30 cellular contexts compared by ENCODE assay signal in genomic region chr7:49255061-49255460, GRCh38.
DNase-seq lines count a peak whose midpoint lies in the region; ATAC-seq, FAIRE-seq and TF ChIP-seq lines count a peak whose summit lies in the region.
"Had no signal": no experiment of that assay in that cellular context is flagged by ENCODE, and none has a peak within 500 bp of the region (broad histone marks: within the 10 kb centered on the region; RNA-seq: fewer than 3 reads in every experiment).

No MANE protein-coding gene starts in this region.

- TF ChIP-seq CTCF in Panc1 (IDR thresholded peaks at IDR 0.05) = no peak

- no peaks in the 10 kb centered on the region for H3K4me1 ChIP-seq in Panc1 (ENCODE audit: control insufficient read depth, insufficient read depth, low read length)
- no peaks in the 10 kb centered on the region for H3K4me1 ChIP-seq in small intestine (ENCODE audit: control insufficient read depth in 2 of 2, insufficient read depth in 1 of 2, low read depth in 1 of 2, low read length in 1 of 2)
- H3K4me1 ChIP-seq: Caco-2, lower lobe of right lung, tibial artery had no signal

- in situ Hi-C loops in Panc1 (cut with HindIII; ENCODE audit: low pct_unique_long_range_greater_than_20kb, low sequenced_read_pairs) = no loop called here

- CTCF ChIA-PET in Panc1 (lab: Charles Lee) = no interaction called here

- ATAC-seq in Panc1 (no peak), HG03378 (IDR thresholded peaks at IDR 0.05; ENCODE audit: unreplicated experiment) (no peak)
- ATAC-seq: activated CD4-positive, CD25-positive, alpha-beta regulatory T cell treated with anti-CD3 and anti-CD28 coated beads, Interleukin-2, amount 50 U/mL, for 24 hours; HCT116; mucosa of descending colon; natural killer cell; T-helper 17 cell had no signal

- no peak overlapping the region for H3K4me3 ChIP-seq in Panc1 (ENCODE audit: low read depth in 2 of 2, low read length in 2 of 2)
- H3K4me3 ChIP-seq in small intestine (ENCODE audit: low read depth in 1 of 2, low read length in 2 of 2) = no peak overlapping the region
- H3K4me3 ChIP-seq: lower lobe of right lung, mucosa of descending colon, SK-N-MC, tibial artery had no signal

- H3K36me3 ChIP-seq in Panc1 (ENCODE audit: control insufficient read depth, insufficient read depth, low read length) (no peaks in the 10 kb centered on the region), small intestine (ENCODE audit: control insufficient read depth in 2 of 2, insufficient read depth in 2 of 2, low read length in 2 of 2) (no peaks in the 10 kb centered on the region)
- H3K36me3 ChIP-seq: brain microvascular endothelial cell, lower lobe of right lung, tibial artery had no signal

- H3K27ac ChIP-seq in Panc1 (ENCODE audit: low read length) (no peak overlapping the region), epithelial cell of prostate (no peak overlapping the region), small intestine (ENCODE audit: low read depth in 1 of 2, low read length in 1 of 2) (no peak overlapping the region)
- H3K27ac ChIP-seq: brain microvascular endothelial cell, lower lobe of right lung, SK-N-MC, tibial artery had no signal

- POLR2A ChIA-PET in Panc1 (lab: Charles Lee) = interaction anchor here (0.6 kb wide), 1 partner anchor 199 kb away, joined by 4 read pairs; no protein-coding TSS in a partner anchor

- H3K9me3 ChIP-seq in Panc1 (ENCODE audit: control insufficient read depth, insufficient read depth, low read depth, low read length) (no peaks in the 10 kb centered on the region), small intestine (ENCODE audit: control insufficient read depth, low read depth) (no peaks in the 10 kb centered on the region)
- H3K9me3 ChIP-seq: Caco-2, lower lobe of right lung, mucosa of descending colon, tibial artery had no signal

- FAIRE-seq in small intestine (lab: Jason Lieb, UNC) = no peak

- intact Hi-C loops in Panc1 (cut with micrococcal nuclease; ENCODE audit: unreplicated experiment) = no loop called here

- BruUV-seq in Panc1 (replicated peaks; lab: Mats Ljungman, UMichigan) = no TSS peak

- 52 to 60% (median 54%) methylated on average over 3 of the region's 3 CpGs for WGBS in small intestine, 3 donors

- no peaks in the 10 kb centered on the region for H3K27me3 ChIP-seq in Panc1 (ENCODE audit: control insufficient read depth, insufficient read depth, low read length)
- H3K27me3 ChIP-seq in small intestine (ENCODE audit: control insufficient read depth in 2 of 2, insufficient read depth in 2 of 2, low read length in 2 of 2) = no peaks in the 10 kb centered on the region
- H3K27me3 ChIP-seq: brain microvascular endothelial cell, tibial artery had no signal

- DNase-seq in GM03348 (ENCODE audit: low spot score) = peak; percentile 17
- DNase-seq in Panc1 (ENCODE audit: low read depth, low spot score) = peak; percentile 15
- peak; percentile 33 for DNase-seq in epithelial cell of prostate (ENCODE audit: low read depth, low spot score)
- DNase-seq in kidney tubule cell (ENCODE audit: low spot score) = peak; percentile 84
- no peak for DNase-seq in SW 1271 (lab: John Stamatoyannopoulos, UW)
- DNase-seq in small intestine = no peak
- DNase-seq: activated CD4-positive, alpha-beta memory T cell treated with anti-CD3 and anti-CD28 coated beads for 36 hours; activated naive CD4-positive, alpha-beta T cell treated with anti-CD3 and anti-CD28 coated beads, Interleukin-2, amount 50 U/mL, for 16 hours; brain microvascular endothelial cell; Caco-2; DMS79; effector CD4-positive, alpha-beta T cell; foreskin melanocyte; lower lobe of right lung; mucosa of descending colon; MV-4-11; natural killer cell; NCI-H1436; NCI-H2081; NCI-H446; NCI-H774; occipital lobe; stimulated activated CD4-positive, alpha-beta T cell treated with anti-CD3 and anti-CD28 coated beads, Interleukin-15, amount 100 ng/mL, for 24 hours; stimulated activated CD4-positive, alpha-beta T cell treated with anti-CD3 and anti-CD28 coated beads, Interleukin-4, amount 100 ng/mL, for 4 hours; T-helper 17 cell; tibial artery had no signal

Comparison
In these comparisons a context has a peak if more than half of its experiments do, and no peak if none do; other contexts are left out.
1. DNase-seq: peak in GM03348 (single experiment), Panc1 (single experiment), epithelial cell of prostate (single experiment) and kidney tubule cell (single experiment); none in SW 1271 (0 of 2) and small intestine (single experiment).